1 cellular context compared by ENCODE assay signal in the genomic region with DNA sequence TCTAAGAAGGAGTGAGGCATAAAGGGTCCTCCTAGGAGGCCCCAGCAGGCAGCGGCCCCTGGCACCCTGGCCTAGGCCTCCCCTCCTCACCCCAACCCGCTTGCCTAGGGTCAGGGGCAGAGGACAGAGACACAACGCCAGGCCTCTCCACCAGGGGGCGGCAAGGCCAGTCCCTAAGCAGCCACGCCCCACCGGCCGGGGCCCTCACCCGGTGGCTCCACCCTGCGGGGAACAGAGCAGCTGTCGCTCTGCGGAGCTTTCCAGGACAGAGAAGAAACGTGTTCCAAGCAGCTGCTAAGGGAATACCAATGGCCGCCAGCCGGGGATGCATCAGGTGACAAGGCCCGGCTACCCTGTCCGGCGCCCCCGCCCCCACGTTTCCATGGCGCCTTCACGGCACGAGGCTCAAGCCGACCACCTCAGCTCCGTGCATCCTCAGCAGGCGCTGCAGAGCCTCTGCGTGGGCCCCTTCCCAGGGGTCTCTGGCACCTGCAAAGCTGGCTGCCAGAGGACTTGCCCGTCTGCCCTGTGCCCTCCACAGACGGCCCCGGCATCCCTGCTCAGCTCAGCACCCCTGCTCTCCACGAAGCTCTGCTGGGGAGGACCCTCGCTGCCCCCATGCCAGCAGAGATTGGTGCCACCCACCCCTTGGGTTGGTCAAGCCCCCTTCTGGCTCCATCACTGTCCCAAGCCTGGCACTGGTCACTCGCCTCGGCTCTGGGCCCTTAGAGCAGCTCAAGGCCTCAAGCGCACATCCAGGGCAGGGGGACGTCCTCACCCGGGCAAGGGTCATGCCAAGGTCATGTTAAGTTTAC.
TF ChIP-seq lines count a peak whose summit lies in the region.

No MANE protein-coding gene starts in this region.

TF ChIP-seq in GM23338, 12 proteins besides CTCF, POLR2A, EP300 and RAD21:
- TF ChIP-seq CREB1 (CRISPR knock-in tag; IDR thresholded peaks at IDR 0.05; ENCODE audit: low read depth) = peak; percentile 49; the same call in 1 of the 2 replicates
- peak; percentile 14; the same call in 1 of the 2 replicates for TF ChIP-seq POLR2AphosphoS5 (IDR thresholded peaks at IDR 0.05; ENCODE audit: low read depth)
- TF ChIP-seq ZNF114 (CRISPR knock-in tag; IDR thresholded peaks at IDR 0.05) = no peak
